ENCODE assay signal across 25 cellular contexts in genomic region chr14:91609183-91609582, GRCh38.
"Had no signal": no experiment of that assay in that cellular context is flagged by ENCODE, and none has a peak within 500 bp of the region (broad histone marks: within the 10 kb centered on the region; RNA-seq: fewer than 3 reads in every experiment).

No MANE protein-coding gene starts in this region.

- H3K4me3 ChIP-seq: adrenal gland, body of pancreas had no signal

- ATAC-seq: activated CD4-positive, alpha-beta T cell treated with anti-CD3 and anti-CD28 coated beads for 36 hours; activated CD8-positive, alpha-beta memory T cell treated with anti-CD3 and anti-CD28 coated beads, Interleukin-2, amount 10 ng/mL, durations not matched to agents 7 days and 5 days; activated CD8-positive, alpha-beta T cell treated with anti-CD3 and anti-CD28 coated beads, Interleukin-2, amount 10 ng/mL, durations not matched to agents 7 days and 5 days; activated naive CD8-positive, alpha-beta T cell treated with anti-CD3 and anti-CD28 coated beads, Interleukin-2, amount 50 U/mL, for 24 hours; body of pancreas; esophagus mucosa; T-helper 17 cell had no signal

- H3K27ac ChIP-seq: adrenal gland, body of pancreas had no signal

- DNase-seq: activated CD4-positive, alpha-beta memory T cell treated with anti-CD3 and anti-CD28 coated beads for 36 hours; activated CD4-positive, alpha-beta T cell treated with anti-CD3 and anti-CD28 coated beads for 36 hours; activated CD4-positive, alpha-beta T cell treated with anti-CD3 and anti-CD28 coated beads, Interleukin-2, amount 10 ng/mL, durations not matched to agents 24 days and 14 days; activated CD4-positive, CD25-positive, alpha-beta regulatory T cell; activated CD4-positive, CD25-positive, alpha-beta regulatory T cell treated with anti-CD3 and anti-CD28 coated beads, Interleukin-2, amount 50 U/mL, for 72 hours; activated CD8-positive, alpha-beta memory T cell treated with anti-CD3 and anti-CD28 coated beads, Interleukin-2, amount 10 ng/mL, durations not matched to agents 7 days and 5 days; activated CD8-positive, alpha-beta memory T cell treated with anti-CD3 and anti-CD28 coated beads, Interleukin-2, amount 50 U/mL, for 4 hours; activated CD8-positive, alpha-beta T cell treated with anti-CD3 and anti-CD28 coated beads, Interleukin-2, amount 10 ng/mL, durations not matched to agents 7 days and 5 days; activated effector memory CD4-positive, alpha-beta T cell treated with anti-CD3 and anti-CD28 coated beads, Interleukin-2, amount 50 U/mL, for 16 hours; activated naive CD4-positive, alpha-beta T cell treated with anti-CD3 and anti-CD28 coated beads for 36 hours; activated naive CD8-positive, alpha-beta T cell treated with anti-CD3 and anti-CD28 coated beads for 36 hours; activated naive CD8-positive, alpha-beta T cell treated with anti-CD3 and anti-CD28 coated beads, Interleukin-2, amount 50 U/mL, for 24 hours; activated T-cell treated with anti-CD3 and anti-CD28 coated beads, Interleukin-2, amount 50 U/mL, for 1 hour; activated T-cell treated with anti-CD3 and anti-CD28 coated beads, Interleukin-2, amount 50 U/mL, for 48 hours; adrenal gland; amygdala; aorta; body of pancreas; caudate nucleus; effector CD8-positive, alpha-beta T cell; foreskin fibroblast; head of caudate nucleus; T-helper 17 cell; T1000 had no signal

- H3K4me1 ChIP-seq: adrenal gland, body of pancreas had no signal

- H3K36me3 ChIP-seq: adrenal gland had no signal

- H3K9me3 ChIP-seq: adrenal gland, body of pancreas had no signal

- H3K27me3 ChIP-seq: adrenal gland, body of pancreas had no signal
